In genomic region chr14:64423987-64424386, GRCh38 we compare ENCODE assay signal across 17 cellular contexts. TPM values are rescaled to one million over a fixed set of nuclear protein-coding genes. Genes with fewer than 3 reads are reported as not detected.
DNase-seq lines count a peak whose midpoint lies in the region; ATAC-seq, FAIRE-seq and TF ChIP-seq lines count a peak whose summit lies in the region.
"Had no signal": no experiment of that assay in that cellular context is flagged by ENCODE, and none has a peak within 500 bp of the region (broad histone marks: within the 10 kb centered on the region; RNA-seq: fewer than 3 reads in every experiment).

No MANE protein-coding gene starts in this region.

- no peaks in the 10 kb centered on the region for H4K20me1 ChIP-seq in PC-9 (ENCODE audit: insufficient read depth)
- H4K20me1 ChIP-seq: BLaER1 had no signal

- TF ChIP-seq CTCF in astrocyte of the cerebellum (IDR thresholded peaks at IDR 0.05; ENCODE audit: low read depth, low read length, missing control alignments) (no peak), PC-9 (conservative IDR thresholded peaks at IDR 0.05) (no peak)

- intact Hi-C loops in head of caudate nucleus (cut with DNase I): no loop called here
- intact Hi-C loops in PC-9 (cut with micrococcal nuclease; ENCODE audit: unreplicated experiment): no loop called here

- H2AFZ ChIP-seq in PC-9: no peak overlapping the region

- H3F3A ChIP-seq in PC-9 (ENCODE audit: insufficient read depth, low read depth): peaks cover 32% of the 10 kb centered on the region; the same call in 1 of the 2 replicates

- H3K9me2 ChIP-seq in PC-9 (ENCODE audit: insufficient read depth): no peaks in the 10 kb centered on the region
- H3K9me2 ChIP-seq: SK-N-SH had no signal

- DNase-seq in AG20443 (ENCODE audit: low spot score) (peak; percentile 13), HTR-8/SVneo (ENCODE audit: insufficient read length, low spot score) (no peak), astrocyte of the cerebellum (ENCODE audit: low read depth) (peak; percentile 45), head of caudate nucleus (peak; percentile 15 to 91 (median 68)), GM19240 (ENCODE audit: insufficient read length, low spot score) (no peak), PC-9 (no peak)
- DNase-seq: effector memory CD8-positive, alpha-beta T cell; heart right ventricle; left cardiac atrium; NCI-H345; SK-N-SH; stimulated activated CD4-positive, alpha-beta T cell treated with anti-CD3 and anti-CD28 coated beads, Interleukin-2, amount 100 ng/mL, for 48 hours; upper lobe of right lung had no signal

- ATAC-seq in HG03460 (IDR thresholded peaks at IDR 0.05; ENCODE audit: unreplicated experiment): no peak
- no peak for ATAC-seq in HG03025 (IDR thresholded peaks at IDR 0.05; ENCODE audit: low FRiP score, unreplicated experiment)
- ATAC-seq: effector memory CD8-positive, alpha-beta T cell; heart right ventricle; left cardiac atrium; upper lobe of right lung had no signal

- peaks cover 11% of the 10 kb centered on the region for H3K4me1 ChIP-seq in PC-9 (replicated peaks; ENCODE audit: insufficient read depth)
- H3K4me1 ChIP-seq: ascending aorta, BLaER1, heart right ventricle, upper lobe of right lung had no signal

- BruUV-seq in PC-9 (replicated peaks; lab: Mats Ljungman, UMichigan): no TSS peak

- peaks cover 26% of the 10 kb centered on the region for H3K36me3 ChIP-seq in PC-9 (ENCODE audit: low read depth)

- no peaks in the 10 kb centered on the region for H3K79me2 ChIP-seq in PC-9 (ENCODE audit: low read depth)

- H3K9me3 ChIP-seq in PC-9 (ENCODE audit: insufficient read depth, low read depth): no peaks in the 10 kb centered on the region
- H3K9me3 ChIP-seq: ascending aorta, BLaER1, heart right ventricle, SK-N-SH, upper lobe of right lung had no signal

- no peak overlapping the region for H3K27ac ChIP-seq in PC-9
- H3K27ac ChIP-seq: ascending aorta, BLaER1, heart right ventricle, upper lobe of right lung had no signal

- no peak overlapping the region for H3K4me3 ChIP-seq in astrocyte of the cerebellum (ENCODE audit: low read depth, low read length)
- no peak overlapping the region for H3K4me3 ChIP-seq in PC-9
- H3K4me3 ChIP-seq: ascending aorta, BLaER1, heart right ventricle, upper lobe of right lung had no signal

- no peaks in the 10 kb centered on the region for H3K27me3 ChIP-seq in PC-9 (ENCODE audit: insufficient read depth, low read depth)
- H3K27me3 ChIP-seq: ascending aorta, BLaER1, heart right ventricle, upper lobe of right lung had no signal

- peak; percentile 97 for FAIRE-seq in HTR-8/SVneo (lab: Jason Lieb, UNC)

- CTCF ChIA-PET in PC-9 (lab: Charles Lee): interaction anchor here (0.6 to 1.1 kb wide), 2 partner anchors 12 to 1074 kb away, joined by 3 read pairs; no protein-coding TSS in a partner anchor

- H3K4me2 ChIP-seq in PC-9: no peak overlapping the region
- H3K4me2 ChIP-seq: BLaER1, SK-N-SH had no signal

- in situ Hi-C loops in astrocyte of the cerebellum (cut with HindIII; ENCODE audit: low sequenced_read_pairs): no loop called here

- POLR2A ChIA-PET in PC-9 (lab: Charles Lee; ENCODE audit: unreplicated experiment): interaction anchor here (0.7 kb wide), 1 partner anchor 87 kb away, joined by 4 read pairs; no protein-coding TSS in a partner anchor

RNA-seq across cellular contexts. Expression of gene MTHFD1, which starts 35.8 kb away (rescaled TPM):
- total RNA-seq in PC-9 (2021): 130 and 161 TPM in 2 replicates

RNA-seq across cellular contexts. Expression of gene AKAP5, which starts 41.3 kb away (rescaled TPM):
- 0.60 and 0.72 TPM in 2 replicates for total RNA-seq in PC-9 (2021)

Comparison
In these comparisons a context has a peak if more than half of its experiments do, and no peak if none do; other contexts are left out.
1. DNase-seq: peak in AG20443 (single experiment), astrocyte of the cerebellum (single experiment) and head of caudate nucleus (42 of 42); none in HTR-8/SVneo (single experiment), GM19240 (single experiment) and PC-9 (0 of 2).